ENCODE assay signal across 8 cellular contexts in genomic region chr1:149647018-149647373, GRCh38.
DNase-seq lines count a peak whose midpoint lies in the region; ATAC-seq, FAIRE-seq and TF ChIP-seq lines count a peak whose summit lies in the region.
"Not testable (repeated sequence)": the region's sequence is repeated elsewhere in the genome, so short reads cannot be mapped to it uniquely, and the experiment has no call there.

No MANE protein-coding gene starts in this region.

- H3K9me3 ChIP-seq in HUES64 (ENCODE audit: insufficient read depth, low read depth, low read length); iPS-18a (ENCODE audit: control insufficient read depth, low read depth, low read length); mucosa of stomach (ENCODE audit: control insufficient read depth, low read length); small intestine (ENCODE audit: control insufficient read depth, low read depth); upper lobe of right lung: not testable (repeated sequence)

- H3K27me3 Mint-ChIP-seq in endothelial cell (ENCODE audit: unreplicated experiment), result not testable (repeated sequence)

- H3K4me3 ChIP-seq in HUES64 (ENCODE audit: low read length) (peak overlapping the region; percentile 54), astrocyte of the cerebellum (ENCODE audit: low read depth, low read length) (peak overlapping the region; percentile 22), iPS-18a (ENCODE audit: low read length) (peak overlapping the region; percentile 52), small intestine (ENCODE audit: low read depth in 1 of 2, low read length in 2 of 2) (peak overlapping the region in 1 of 2 donors; percentile 42), upper lobe of right lung (peak overlapping the region; percentile 51)
- not testable (repeated sequence) for H3K4me3 ChIP-seq in mucosa of stomach (ENCODE audit: low read length)

- not testable (repeated sequence) for H3K36me3 ChIP-seq in HUES64 (ENCODE audit: insufficient read depth, low read length); iPS-18a (ENCODE audit: control insufficient read depth, low read depth, low read length); mucosa of stomach (ENCODE audit: control insufficient read depth, insufficient read depth, low read length); small intestine (ENCODE audit: control insufficient read depth in 2 of 2, insufficient read depth in 2 of 2, low read length in 2 of 2); upper lobe of right lung

- H3K36me3 Mint-ChIP-seq in endothelial cell (ENCODE audit: low read depth, unreplicated experiment), result not testable (repeated sequence)

- not testable (repeated sequence) for TF ChIP-seq CTCF in astrocyte of the cerebellum (IDR thresholded peaks at IDR 0.05; ENCODE audit: low read depth, low read length, missing control alignments); endothelial cell (IDR thresholded peaks at IDR 0.05; ENCODE audit: unreplicated experiment); upper lobe of right lung (IDR thresholded peaks at IDR 0.05)

- not testable (repeated sequence) for H3K27ac ChIP-seq in HUES64 (ENCODE audit: low read depth, low read length); iPS-18a (ENCODE audit: low read length); small intestine (ENCODE audit: low read depth in 1 of 2, low read length in 1 of 2); upper lobe of right lung

- H3K4me1 ChIP-seq in HUES64 (ENCODE audit: insufficient read depth, low read length); iPS-18a (ENCODE audit: control insufficient read depth, low read depth, low read length); mucosa of stomach (ENCODE audit: control insufficient read depth, insufficient read depth, low read length); small intestine (ENCODE audit: control insufficient read depth in 2 of 2, insufficient read depth in 1 of 2, low read depth in 1 of 2, low read length in 1 of 2); upper lobe of right lung: not testable (repeated sequence)

- not testable (repeated sequence) for H3K9me3 Mint-ChIP-seq in endothelial cell (ENCODE audit: unreplicated experiment)

- peak; percentile 53 for ATAC-seq in upper lobe of right lung

- in situ Hi-C loops in astrocyte of the cerebellum (cut with HindIII; ENCODE audit: low sequenced_read_pairs), result not testable (repeated sequence)

- not testable (repeated sequence) for H3K27me3 ChIP-seq in HUES64 (ENCODE audit: insufficient read depth, low read length); iPS-18a (ENCODE audit: control insufficient read depth, insufficient read depth, low read length); mucosa of stomach (ENCODE audit: control insufficient read depth, insufficient read depth, low read length); small intestine (ENCODE audit: control insufficient read depth in 2 of 2, insufficient read depth in 2 of 2, low read length in 2 of 2); upper lobe of right lung

- H3K27ac Mint-ChIP-seq in endothelial cell (ENCODE audit: unreplicated experiment), result not testable (repeated sequence)

- intact Hi-C loops in upper lobe of right lung (cut with DNase I), result not testable (repeated sequence)

- H3K9ac ChIP-seq in HUES64 (ENCODE audit: low read depth, low read length), result not testable (repeated sequence)
- H3K9ac ChIP-seq in iPS-18a (ENCODE audit: low read length), result peak overlapping the region; percentile 45
- peak overlapping the region; percentile 50 for H3K9ac ChIP-seq in mucosa of stomach (ENCODE audit: low read length)

- not testable (repeated sequence) for FAIRE-seq in small intestine (lab: Jason Lieb, UNC)

- H3K4me1 Mint-ChIP-seq in endothelial cell (ENCODE audit: unreplicated experiment), result not testable (repeated sequence)

- not testable (repeated sequence) for H3K4me3 Mint-ChIP-seq in endothelial cell (ENCODE audit: unreplicated experiment)

- 70% methylated on average over 12 of the region's 20 CpGs for WGBS in HUES64
- WGBS in small intestine, 3 donors, result 0 to 21% (median 15%) methylated on average over 13 to 20 of the region's 20 CpGs

- DNase-seq in activated CD8-positive, alpha-beta memory T cell treated with anti-CD3 and anti-CD28 coated beads for 24 hours, result peak; percentile 61
- not testable (repeated sequence) for DNase-seq in astrocyte of the cerebellum (ENCODE audit: low read depth)
- DNase-seq in endothelial cell (ENCODE audit: low spot score), result peak; percentile 9
- DNase-seq in small intestine, result peak; percentile 8
- peak; percentile 69 for DNase-seq in upper lobe of right lung
